In genomic region chr2:44197806-44198205, GRCh38 we compare ENCODE assay signal across 15 cellular contexts. TPM values are rescaled to one million over a fixed set of nuclear protein-coding genes. Genes with fewer than 3 reads are reported as not detected.
DNase-seq lines count a peak whose midpoint lies in the region; ATAC-seq and TF ChIP-seq lines count a peak whose summit lies in the region.
"Had no signal": no experiment of that assay in that cellular context is flagged by ENCODE, and none has a peak within 500 bp of the region (broad histone marks: within the 10 kb centered on the region; RNA-seq: fewer than 3 reads in every experiment).

No MANE protein-coding gene starts in this region.

- peaks cover 39% of the 10 kb centered on the region for H3K4me1 Mint-ChIP-seq in T-helper 17 cell

- H3K27ac Mint-ChIP-seq in T-helper 17 cell: peak overlapping the region; percentile 59

- H3K4me1 ChIP-seq in vagina: peaks cover 15% of the 10 kb centered on the region

- peaks cover 5% of the 10 kb centered on the region for H3K36me3 Mint-ChIP-seq in T-helper 17 cell (ENCODE audit: low read depth)

- no peaks in the 10 kb centered on the region for H3K9me3 ChIP-seq in T-helper 17 cell (ENCODE audit: control insufficient read depth, low read length, poor library complexity, severe bottlenecking)
- no peaks in the 10 kb centered on the region for H3K9me3 ChIP-seq in vagina
- H3K9me3 ChIP-seq: A549, BE2C, HAP-1 had no signal

- no peak for TF ChIP-seq CTCF in vagina (IDR thresholded peaks at IDR 0.05)

- ATAC-seq in T-helper 17 cell (no peak), GM18868 (IDR thresholded peaks at IDR 0.05; ENCODE audit: unreplicated experiment) (no peak), HG03045 (IDR thresholded peaks at IDR 0.05; ENCODE audit: unreplicated experiment) (no peak)
- ATAC-seq: A549, K562 had no signal

- intact Hi-C loops in vagina (cut with DNase I): no loop called here

- H3K27me3 Mint-ChIP-seq in T-helper 17 cell: no peaks in the 10 kb centered on the region
- H3K27me3 Mint-ChIP-seq: CD4-positive, alpha-beta memory T cell had no signal

- no peak overlapping the region for H3K4me3 Mint-ChIP-seq in T-helper 17 cell
- H3K4me3 Mint-ChIP-seq: CD4-positive, alpha-beta memory T cell had no signal

- in situ Hi-C loops in G401 (cut with HindIII; ENCODE audit: low sequenced_read_pairs): no loop called here

- no peak for TF ChIP-seq POLR2A in vagina (IDR thresholded peaks at IDR 0.05)

- no peaks in the 10 kb centered on the region for H3K27me3 ChIP-seq in vagina
- H3K27me3 ChIP-seq: BE2C had no signal

- H3K4me3 ChIP-seq in vagina: no peak overlapping the region
- H3K4me3 ChIP-seq: A549, HAP-1, K562 had no signal

- no peak overlapping the region for H3K27ac ChIP-seq in vagina
- H3K27ac ChIP-seq: A549, C4-2B had no signal

- DNase-seq in G401 (ENCODE audit: low spot score) (peak; percentile 72), NCI-H446 treated with DMSO at 0.1 percent for 48 hours (lab: John Stamatoyannopoulos, UW) (peak; percentile 31), T-helper 17 cell (no peak), cerebellum (ENCODE audit: low spot score) (peak; percentile 28), vagina (ENCODE audit: extremely low spot score in 2 of 2) (no peak)
- DNase-seq: BE2C; CD4-positive, alpha-beta memory T cell; DMS53; GOT3 had no signal

- H3K36me3 ChIP-seq in vagina: peaks cover 0 to 2% of the 10 kb centered on the region in 2 donors
- H3K36me3 ChIP-seq: BE2C had no signal

RNA-seq across cellular contexts. Expression of gene PPM1B, which starts 29.1 kb away (rescaled TPM):
- total RNA-seq in G401 (2014; rRNA removed; shearing (Covaris generic)): 29.8 and 31.9 TPM in 2 replicates
- 10 to 100 TPM; 72.7 to 82.7 TPM for total RNA-seq in T-helper 17 cell
- 81.0 TPM for total RNA-seq in cerebellum
- 32.2 TPM for total RNA-seq in vagina

Comparison
In these comparisons a context has a peak if more than half of its experiments do, and no peak if none do; other contexts are left out.
1. DNase-seq: peak in G401 (single experiment), NCI-H446 treated with DMSO at 0.1 percent for 48 hours (single experiment) and cerebellum (single experiment); none in T-helper 17 cell (0 of 3) and vagina (0 of 2).